ENCODE assay signal across 14 cellular contexts in the genomic region with DNA sequence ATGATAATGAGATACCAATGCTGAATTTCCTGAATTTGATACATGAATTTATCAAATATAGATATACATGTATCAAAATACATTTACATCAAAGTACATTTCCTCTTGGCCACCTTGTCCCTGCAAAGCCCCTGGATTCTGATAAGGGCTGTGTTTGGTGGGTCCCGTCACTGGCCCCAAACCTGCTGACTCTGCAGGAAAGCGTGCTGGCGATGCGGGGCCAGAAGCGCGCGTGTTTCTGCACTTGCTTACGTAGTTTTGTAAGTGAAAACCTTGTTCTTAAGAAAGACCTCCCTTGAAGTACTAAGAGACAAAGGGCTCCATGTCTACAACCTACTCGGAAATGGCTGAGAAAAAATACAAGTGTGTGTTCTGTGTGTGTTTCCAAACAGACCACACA. TPM values are rescaled to one million over a fixed set of nuclear protein-coding genes. Genes with fewer than 3 reads are reported as not detected.
A peak's percentile ranks its signal among the peaks of the same experiment; 100 is the strongest.
DNase-seq lines count a peak whose midpoint lies in the region; ATAC-seq lines count a peak whose summit lies in the region.
"Had no signal": no experiment of that assay in that cellular context is flagged by ENCODE, and none has a peak within 500 bp of the region (broad histone marks: within the 10 kb centered on the region; RNA-seq: fewer than 3 reads in every experiment).

No MANE protein-coding gene starts in this region.

- no peak for DNase-seq in T-helper 2 cell treated with Interferon-gamma antibody and Interleukin-4, amounts not matched to agents 5 μg/mL and 100 μg/mL, for 36 hours (ENCODE audit: low spot score)
- no peak for DNase-seq in T-helper 2 cell
- DNase-seq in DMS79 treated with DMSO at 0.1 percent for 48 hours (lab: John Stamatoyannopoulos, UW), result peak; percentile 33
- DNase-seq in activated naive CD4-positive, alpha-beta T cell treated with anti-CD3 and anti-CD28 coated beads, Interleukin-2, amount 50 U/mL, for 72 hours (ENCODE audit: low spot score in 2 of 2), result no peak
- DNase-seq in natural killer cell treated with Interleukin-12 subunit alpha and Interleukin-12 subunit beta and Interleukin-15 and Interleukin-18, amount 100 ng/mL, for 72 hours (ENCODE audit: low spot score), result no peak
- DNase-seq in substantia nigra (lab: John Stamatoyannopoulos, UW), result no peak
- no peak for DNase-seq in SKM-1 (lab: John Stamatoyannopoulos, UW; ENCODE audit: unreplicated experiment)
- DNase-seq in NCI-H2227 treated with DMSO at 0.1 percent for 48 hours (lab: John Stamatoyannopoulos, UW), result no peak
- DNase-seq: activated CD4-positive, alpha-beta T cell treated with anti-CD3 and anti-CD28 coated beads, Interleukin-2, amount 50 U/mL, for 48 hours; stimulated activated CD4-positive, alpha-beta T cell treated with anti-CD3 and anti-CD28 coated beads, Interleukin-2, amount 100 ng/mL, for 24 hours had no signal

- H3K36me3 Mint-ChIP-seq in T-helper 2 cell treated with Interferon-gamma antibody and Interleukin-4, amounts not matched to agents 5 μg/mL and 100 μg/mL, for 36 hours (ENCODE audit: low read depth), result peaks cover 37% of the 10 kb centered on the region
- peaks cover 5 to 22% of the 10 kb centered on the region in 2 donors for H3K36me3 Mint-ChIP-seq in activated naive CD4-positive, alpha-beta T cell treated with anti-CD3 and anti-CD28 coated beads, Interleukin-2, amount 50 U/mL, for 72 hours
- peaks cover 7% of the 10 kb centered on the region for H3K36me3 Mint-ChIP-seq in natural killer cell treated with Interleukin-12 subunit alpha and Interleukin-12 subunit beta and Interleukin-15 and Interleukin-18, amount 100 ng/mL, for 72 hours

- H3K4me3 Mint-ChIP-seq in T-helper 2 cell treated with Interferon-gamma antibody and Interleukin-4, amounts not matched to agents 5 μg/mL and 100 μg/mL, for 36 hours, result peak overlapping the region; percentile 36
- no peak overlapping the region for H3K4me3 Mint-ChIP-seq in natural killer cell treated with Interleukin-12 subunit alpha and Interleukin-12 subunit beta and Interleukin-15 and Interleukin-18, amount 100 ng/mL, for 72 hours
- H3K4me3 Mint-ChIP-seq: GM23338 had no signal

- H3K4me1 Mint-ChIP-seq in T-helper 2 cell treated with Interferon-gamma antibody and Interleukin-4, amounts not matched to agents 5 μg/mL and 100 μg/mL, for 36 hours (ENCODE audit: low read depth), result peaks cover 29% of the 10 kb centered on the region
- H3K4me1 Mint-ChIP-seq in natural killer cell treated with Interleukin-12 subunit alpha and Interleukin-12 subunit beta and Interleukin-15 and Interleukin-18, amount 100 ng/mL, for 72 hours (ENCODE audit: low read depth in 2 of 2), result peaks cover 32 to 49% of the 10 kb centered on the region in 2 donors

- H3K27ac Mint-ChIP-seq in T-helper 2 cell treated with Interferon-gamma antibody and Interleukin-4, amounts not matched to agents 5 μg/mL and 100 μg/mL, for 36 hours, result peak overlapping the region; percentile 45
- H3K27ac Mint-ChIP-seq in activated naive CD4-positive, alpha-beta T cell treated with anti-CD3 and anti-CD28 coated beads, Interleukin-2, amount 50 U/mL, for 72 hours, result peak overlapping the region; percentile 36 to 74
- H3K27ac Mint-ChIP-seq in natural killer cell treated with Interleukin-12 subunit alpha and Interleukin-12 subunit beta and Interleukin-15 and Interleukin-18, amount 100 ng/mL, for 72 hours, result peak overlapping the region; percentile 46 to 76
- H3K27ac Mint-ChIP-seq: GM23338 had no signal

- no peak for ATAC-seq in activated naive CD4-positive, alpha-beta T cell treated with anti-CD3 and anti-CD28 coated beads, Interleukin-2, amount 50 U/mL, for 72 hours
- ATAC-seq in natural killer cell treated with Interleukin-12 subunit alpha and Interleukin-12 subunit beta and Interleukin-15 and Interleukin-18, amount 100 ng/mL, for 72 hours, result no peak
- ATAC-seq: GM23338, pancreas, SK-N-SH treated with all-trans-retinoic acid at 6 μM for 48 hours had no signal

- no peak overlapping the region for H3K27ac ChIP-seq in substantia nigra (ENCODE audit: low read depth, low read length, poor library complexity, severe bottlenecking)
- H3K27ac ChIP-seq: 22Rv1, pancreas had no signal

- H3K9me3 Mint-ChIP-seq in T-helper 2 cell treated with Interferon-gamma antibody and Interleukin-4, amounts not matched to agents 5 μg/mL and 100 μg/mL, for 36 hours, result no peaks in the 10 kb centered on the region
- no peaks in the 10 kb centered on the region for H3K9me3 Mint-ChIP-seq in activated naive CD4-positive, alpha-beta T cell treated with anti-CD3 and anti-CD28 coated beads, Interleukin-2, amount 50 U/mL, for 72 hours
- no peaks in the 10 kb centered on the region for H3K9me3 Mint-ChIP-seq in natural killer cell treated with Interleukin-12 subunit alpha and Interleukin-12 subunit beta and Interleukin-15 and Interleukin-18, amount 100 ng/mL, for 72 hours
- H3K9me3 Mint-ChIP-seq: GM23338 had no signal

- no peaks in the 10 kb centered on the region for H3K27me3 Mint-ChIP-seq in T-helper 2 cell treated with Interferon-gamma antibody and Interleukin-4, amounts not matched to agents 5 μg/mL and 100 μg/mL, for 36 hours (ENCODE audit: low read depth)
- no peaks in the 10 kb centered on the region for H3K27me3 Mint-ChIP-seq in natural killer cell treated with Interleukin-12 subunit alpha and Interleukin-12 subunit beta and Interleukin-15 and Interleukin-18, amount 100 ng/mL, for 72 hours

RNA-seq across cellular contexts. Expression of gene ITGB2, which starts 11.0 kb away (rescaled TPM):
- total RNA-seq in activated naive CD4-positive, alpha-beta T cell treated with anti-CD3 and anti-CD28 coated beads, Interleukin-2, amount 50 U/mL, for 72 hours, result 100 to 1,000 TPM; 151 to 272 TPM
- total RNA-seq in natural killer cell treated with Interleukin-12 subunit alpha and Interleukin-12 subunit beta and Interleukin-15 and Interleukin-18, amount 100 ng/mL, for 72 hours, result 1,000 to 10,000 TPM in 1 of 2 donors, 100 to 1,000 TPM in 1; 448 to 1,246 TPM

RNA-seq across cellular contexts. Expression of gene SLX9, which starts 30.1 kb away (rescaled TPM):
- total RNA-seq in activated naive CD4-positive, alpha-beta T cell treated with anti-CD3 and anti-CD28 coated beads, Interleukin-2, amount 50 U/mL, for 72 hours, result 10 to 100 TPM; 25.3 to 63.9 TPM
- 10 to 100 TPM; 43.5 to 83.6 TPM for total RNA-seq in natural killer cell treated with Interleukin-12 subunit alpha and Interleukin-12 subunit beta and Interleukin-15 and Interleukin-18, amount 100 ng/mL, for 72 hours

RNA-seq across cellular contexts. Expression of gene PTTG1IP, which starts 36.2 kb away (rescaled TPM):
- total RNA-seq in activated naive CD4-positive, alpha-beta T cell treated with anti-CD3 and anti-CD28 coated beads, Interleukin-2, amount 50 U/mL, for 72 hours, result 10 to 100 TPM; 61.7 to 99.8 TPM
- total RNA-seq in natural killer cell treated with Interleukin-12 subunit alpha and Interleukin-12 subunit beta and Interleukin-15 and Interleukin-18, amount 100 ng/mL, for 72 hours, result 10 to 100 TPM; 69.4 to 81.7 TPM
